ENCODE assay signal across 8 cellular contexts in the genomic region with DNA sequence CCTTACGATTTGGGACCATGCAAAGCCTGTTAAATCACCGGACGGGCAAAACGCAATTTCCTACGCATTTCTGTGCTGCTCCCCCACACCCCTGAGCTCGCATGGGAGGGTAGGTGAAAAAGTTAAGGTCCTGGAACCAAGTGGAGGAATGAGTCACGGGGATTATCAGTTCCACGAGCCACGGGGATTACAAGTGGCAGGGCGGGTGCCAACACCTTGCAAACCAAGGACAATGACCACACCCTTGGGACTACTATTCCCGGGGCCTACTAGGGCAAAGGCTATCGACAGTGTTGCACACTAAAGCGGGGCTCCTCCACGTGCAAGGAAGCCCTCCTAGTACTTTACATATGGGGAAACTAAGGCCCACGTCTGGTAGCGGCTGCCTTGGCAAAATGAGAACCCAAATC. TPM values are rescaled to one million over a fixed set of nuclear protein-coding genes. Genes with fewer than 3 reads are reported as not detected.
DNase-seq lines count a peak whose midpoint lies in the region; ATAC-seq lines count a peak whose summit lies in the region.

No MANE protein-coding gene starts in this region.

- H3K36me3 Mint-ChIP-seq in activated CD4-positive, alpha-beta T cell treated with anti-CD3 and anti-CD28 coated beads, Interleukin-2, amount 10 ng/mL, durations not matched to agents 24 days and 14 days (ENCODE audit: low read depth), result peaks cover 31% of the 10 kb centered on the region
- H3K36me3 Mint-ChIP-seq in natural killer cell treated with Interleukin-12 subunit alpha and Interleukin-12 subunit beta and Interleukin-15 and Interleukin-18, amount 100 ng/mL, for 72 hours, result peaks cover 10% of the 10 kb centered on the region

- H3K27me3 Mint-ChIP-seq in activated CD4-positive, alpha-beta T cell treated with anti-CD3 and anti-CD28 coated beads, Interleukin-2, amount 10 ng/mL, durations not matched to agents 24 days and 14 days, result no peaks in the 10 kb centered on the region
- H3K27me3 Mint-ChIP-seq in natural killer cell treated with Interleukin-12 subunit alpha and Interleukin-12 subunit beta and Interleukin-15 and Interleukin-18, amount 100 ng/mL, for 72 hours, result no peaks in the 10 kb centered on the region

- peak; percentile 34 for DNase-seq in activated CD4-positive, CD25-positive, alpha-beta regulatory T cell treated with anti-CD3 and anti-CD28 coated beads, Interleukin-2, amount 50 U/mL, for 72 hours
- DNase-seq in activated CD4-positive, CD25-positive, alpha-beta regulatory T cell (lab: John Stamatoyannopoulos, UW), result no peak
- DNase-seq in activated CD4-positive, alpha-beta T cell treated with anti-CD3 and anti-CD28 coated beads, Interleukin-2, amount 10 ng/mL, durations not matched to agents 24 days and 14 days, result no peak
- peak; percentile 16 for DNase-seq in fibroblast of gingiva (ENCODE audit: low read depth)
- DNase-seq in natural killer cell treated with Interleukin-12 subunit alpha and Interleukin-12 subunit beta and Interleukin-15 and Interleukin-18, amount 100 ng/mL, for 72 hours (ENCODE audit: low spot score), result no peak

- H3K27ac Mint-ChIP-seq in activated CD4-positive, alpha-beta T cell treated with anti-CD3 and anti-CD28 coated beads, Interleukin-2, amount 10 ng/mL, durations not matched to agents 24 days and 14 days, result peak overlapping the region; percentile 94
- peak overlapping the region; percentile 91 to 97 for H3K27ac Mint-ChIP-seq in natural killer cell treated with Interleukin-12 subunit alpha and Interleukin-12 subunit beta and Interleukin-15 and Interleukin-18, amount 100 ng/mL, for 72 hours

- H3K4me3 Mint-ChIP-seq in activated CD4-positive, alpha-beta T cell treated with anti-CD3 and anti-CD28 coated beads, Interleukin-2, amount 10 ng/mL, durations not matched to agents 24 days and 14 days, result peak overlapping the region; percentile 94
- peak overlapping the region; percentile 99 for H3K4me3 Mint-ChIP-seq in natural killer cell treated with Interleukin-12 subunit alpha and Interleukin-12 subunit beta and Interleukin-15 and Interleukin-18, amount 100 ng/mL, for 72 hours

- H3K4me1 Mint-ChIP-seq in activated CD4-positive, alpha-beta T cell treated with anti-CD3 and anti-CD28 coated beads, Interleukin-2, amount 10 ng/mL, durations not matched to agents 24 days and 14 days, result peaks cover 26% of the 10 kb centered on the region
- H3K4me1 Mint-ChIP-seq in natural killer cell treated with Interleukin-12 subunit alpha and Interleukin-12 subunit beta and Interleukin-15 and Interleukin-18, amount 100 ng/mL, for 72 hours (ENCODE audit: low read depth in 2 of 2), result peaks cover 23 to 32% of the 10 kb centered on the region in 2 donors

- ATAC-seq in HG03565 (IDR thresholded peaks at IDR 0.05; ENCODE audit: unreplicated experiment), result peak; percentile 2
- ATAC-seq in natural killer cell treated with Interleukin-12 subunit alpha and Interleukin-12 subunit beta and Interleukin-15 and Interleukin-18, amount 100 ng/mL, for 72 hours, result peak; percentile 1
- ATAC-seq in GM19397 (IDR thresholded peaks at IDR 0.05; ENCODE audit: unreplicated experiment), result no peak
- ATAC-seq in HG03521 (IDR thresholded peaks at IDR 0.05; ENCODE audit: unreplicated experiment), result no peak

- intact Hi-C loops in activated CD4-positive, alpha-beta T cell treated with anti-CD3 and anti-CD28 coated beads, Interleukin-2, amount 10 ng/mL, durations not matched to agents 24 days and 14 days (cut with micrococcal nuclease), result loop anchor here (1.0 kb wide), 4 partner anchors 26 to 207 kb away; partner anchors contain the start of genes GGCX, MAT2A and SH2D6

- H3K9me3 Mint-ChIP-seq in activated CD4-positive, alpha-beta T cell treated with anti-CD3 and anti-CD28 coated beads, Interleukin-2, amount 10 ng/mL, durations not matched to agents 24 days and 14 days, result no peaks in the 10 kb centered on the region
- H3K9me3 Mint-ChIP-seq in natural killer cell treated with Interleukin-12 subunit alpha and Interleukin-12 subunit beta and Interleukin-15 and Interleukin-18, amount 100 ng/mL, for 72 hours, result no peaks in the 10 kb centered on the region

RNA-seq across cellular contexts. Expression of gene RETSAT, which starts 0.4 kb away (rescaled TPM):
- 21.0 and 25.0 TPM in 2 replicates for total RNA-seq in activated CD4-positive, alpha-beta T cell treated with anti-CD3 and anti-CD28 coated beads, Interleukin-2, amount 10 ng/mL, durations not matched to agents 24 days and 14 days
- 10 to 100 TPM; 25.5 to 32.7 TPM for total RNA-seq in natural killer cell treated with Interleukin-12 subunit alpha and Interleukin-12 subunit beta and Interleukin-15 and Interleukin-18, amount 100 ng/mL, for 72 hours

RNA-seq across cellular contexts. Expression of gene ELMOD3, which starts 0.7 kb away (rescaled TPM):
- total RNA-seq in activated CD4-positive, alpha-beta T cell treated with anti-CD3 and anti-CD28 coated beads, Interleukin-2, amount 10 ng/mL, durations not matched to agents 24 days and 14 days, result 16.7 and 18.2 TPM in 2 replicates
- 10 to 100 TPM; 19.8 to 19.9 TPM for total RNA-seq in natural killer cell treated with Interleukin-12 subunit alpha and Interleukin-12 subunit beta and Interleukin-15 and Interleukin-18, amount 100 ng/mL, for 72 hours

RNA-seq across cellular contexts. Expression of gene TGOLN2, which starts 26.1 kb away (rescaled TPM):
- 89.6 and 94.1 TPM in 2 replicates for total RNA-seq in activated CD4-positive, alpha-beta T cell treated with anti-CD3 and anti-CD28 coated beads, Interleukin-2, amount 10 ng/mL, durations not matched to agents 24 days and 14 days
- 100 to 1,000 TPM; 133 to 174 TPM for total RNA-seq in natural killer cell treated with Interleukin-12 subunit alpha and Interleukin-12 subunit beta and Interleukin-15 and Interleukin-18, amount 100 ng/mL, for 72 hours

RNA-seq across cellular contexts. Expression of gene CAPG, which starts 56.3 kb away (rescaled TPM):
- total RNA-seq in activated CD4-positive, alpha-beta T cell treated with anti-CD3 and anti-CD28 coated beads, Interleukin-2, amount 10 ng/mL, durations not matched to agents 24 days and 14 days, result 51.6 and 63.6 TPM in 2 replicates
- total RNA-seq in natural killer cell treated with Interleukin-12 subunit alpha and Interleukin-12 subunit beta and Interleukin-15 and Interleukin-18, amount 100 ng/mL, for 72 hours, result 10 to 100 TPM in 1 of 2 donors, 1 to 10 TPM in 1; 8.4 to 12.9 TPM

Comparison
In these comparisons a context has a peak if more than half of its experiments do, and no peak if none do; other contexts are left out.
1. DNase-seq: peak in activated CD4-positive, CD25-positive, alpha-beta regulatory T cell treated with anti-CD3 and anti-CD28 coated beads, Interleukin-2, amount 50 U/mL, for 72 hours (single experiment) and fibroblast of gingiva (single experiment); none in activated CD4-positive, CD25-positive, alpha-beta regulatory T cell (0 of 4), activated CD4-positive, alpha-beta T cell treated with anti-CD3 and anti-CD28 coated beads, Interleukin-2, amount 10 ng/mL, durations not matched to agents 24 days and 14 days (single experiment) and natural killer cell treated with Interleukin-12 subunit alpha and Interleukin-12 subunit beta and Interleukin-15 and Interleukin-18, amount 100 ng/mL, for 72 hours (single experiment).
2. ATAC-seq: peak in HG03565 (single experiment) and natural killer cell treated with Interleukin-12 subunit alpha and Interleukin-12 subunit beta and Interleukin-15 and Interleukin-18, amount 100 ng/mL, for 72 hours (2 of 2); none in GM19397 (single experiment) and HG03521 (single experiment).